Comparison of ENCODE assay signal across 9 cellular contexts in the genomic region with DNA sequence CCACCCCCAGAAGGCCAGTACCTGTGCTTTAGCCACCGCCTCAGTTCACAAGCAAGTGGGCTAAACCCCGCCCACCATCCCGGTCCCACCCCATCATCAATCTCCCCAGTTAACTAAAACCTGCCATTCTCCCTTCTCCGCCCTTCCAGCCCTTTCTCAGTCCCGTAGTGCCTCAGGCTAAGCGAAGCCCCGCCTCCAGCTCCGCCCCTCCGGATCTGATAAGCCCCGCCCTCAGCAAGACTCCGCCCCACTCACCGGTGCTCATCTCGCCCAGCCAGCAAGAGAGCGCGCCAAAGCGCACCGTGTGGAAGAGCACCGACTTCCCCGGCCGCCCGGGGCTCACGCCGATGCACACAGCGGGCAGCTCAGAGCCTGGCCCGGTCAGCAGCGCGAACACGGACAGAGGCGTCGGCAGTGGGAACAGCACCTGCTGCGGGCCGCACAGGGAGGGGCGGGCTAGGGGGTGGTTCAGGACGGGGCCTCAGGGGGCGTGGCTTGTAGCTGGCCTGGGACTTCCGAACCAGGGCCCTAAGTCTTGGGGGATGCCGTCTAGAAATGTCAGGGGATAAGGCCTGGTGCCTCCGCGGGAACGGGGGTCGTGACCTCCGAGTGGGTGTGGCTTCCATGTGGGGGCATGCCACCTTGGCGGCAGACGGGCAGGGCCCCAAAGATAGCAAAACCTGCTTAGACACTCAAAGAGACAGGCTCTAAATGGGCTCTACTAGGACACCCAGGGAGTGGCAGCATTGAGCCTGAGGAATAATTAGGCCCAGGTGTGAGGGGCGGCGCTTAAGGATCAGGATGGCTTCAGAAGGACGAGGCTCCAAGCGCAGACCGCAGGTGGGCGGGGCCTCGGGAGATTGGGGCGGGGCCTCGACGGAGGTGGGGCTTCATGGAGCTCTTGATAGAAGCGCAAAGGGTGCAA. TPM values are rescaled to one million over a fixed set of nuclear protein-coding genes. Genes with fewer than 3 reads are reported as not detected.
DNase-seq lines count a peak whose midpoint lies in the region; FAIRE-seq and TF ChIP-seq lines count a peak whose summit lies in the region.
"Had no signal": no experiment of that assay in that cellular context is flagged by ENCODE, and none has a peak within 500 bp of the region (broad histone marks: within the 10 kb centered on the region; RNA-seq: fewer than 3 reads in every experiment).

No MANE protein-coding gene starts in this region.

- H3K27ac ChIP-seq in cardiac muscle cell (peak overlapping the region; percentile 6), kidney (ENCODE audit: low read depth in 2 of 2, low read length in 2 of 2) (no peak overlapping the region)
- H3K27ac ChIP-seq: heart right ventricle had no signal

- no peaks in the 10 kb centered on the region for H3K27me3 ChIP-seq in cardiac muscle cell

- H3K4me1 ChIP-seq in cardiac muscle cell (ENCODE audit: low read depth) (no peaks in the 10 kb centered on the region), kidney (ENCODE audit: control insufficient read depth in 1 of 2, insufficient read depth in 1 of 2, low read depth in 1 of 2, low read length in 2 of 2) (no peaks in the 10 kb centered on the region)

- DNase-seq in cardiac muscle cell (ENCODE audit: low read depth in 1 of 2, low spot score in 1 of 2) (peak; percentile 16 to 90), cardiac septum (ENCODE audit: low spot score) (no peak), iPS DF 4.7 (ENCODE audit: extremely low read depth, low spot score) (peak; percentile 79), NK-92 (lab: John Stamatoyannopoulos, UW; ENCODE audit: unreplicated experiment) (no peak), kidney (no peak), putamen (ENCODE audit: low spot score) (no peak)
- peak; percentile 63 for DNase-seq in activated CD4-positive, alpha-beta T cell treated with anti-CD3 and anti-CD28 coated beads for 48 hours
- peak; percentile 44 for DNase-seq in stimulated activated CD4-positive, alpha-beta T cell treated with anti-CD3 and anti-CD28 coated beads, Interleukin-4, amount 100 ng/mL, for 1 hour
- DNase-seq: heart right ventricle had no signal

- FAIRE-seq in kidney (lab: Jason Lieb, UNC): no peak

- H3K4me3 ChIP-seq in cardiac muscle cell (peak overlapping the region; percentile 37), kidney (ENCODE audit: low read length in 2 of 2) (no peak overlapping the region)
- H3K4me3 ChIP-seq: heart right ventricle had no signal

- H3K36me3 ChIP-seq in cardiac muscle cell (no peaks in the 10 kb centered on the region), kidney (ENCODE audit: control insufficient read depth in 1 of 2, insufficient read depth in 2 of 2, low read length in 2 of 2) (no peaks in the 10 kb centered on the region)

- no peak overlapping the region for H3K9ac ChIP-seq in kidney (ENCODE audit: low read length in 2 of 2)

- TF ChIP-seq CTCF in cardiac muscle cell (IDR thresholded peaks at IDR 0.05; ENCODE audit: low read depth, low read length) (no peak), kidney (IDR thresholded peaks at IDR 0.05; ENCODE audit: borderline replicate concordance, extremely low read depth, insufficient read depth) (no peak)

- no peaks in the 10 kb centered on the region for H3K9me3 ChIP-seq in cardiac muscle cell (ENCODE audit: low read depth)
- no peaks in the 10 kb centered on the region for H3K9me3 ChIP-seq in kidney (ENCODE audit: control insufficient read depth in 1 of 2, low read length in 2 of 2)
- H3K9me3 ChIP-seq: heart right ventricle had no signal

- intact Hi-C loops in cardiac septum (cut with DNase I) (no loop called here), kidney (cut with DNase I) (no loop called here)

RNA-seq across cellular contexts. Expression of a gene that starts 21.4 kb away (rescaled TPM):
- total RNA-seq in cardiac muscle cell: 2.4 and 3.9 TPM in 2 replicates
- 4.6 and 7.7 TPM in 2 replicates for polyA plus RNA-seq in cardiac muscle cell
- 1.5 TPM for total RNA-seq in cardiac septum
- total RNA-seq in kidney: 17.7 TPM
- polyA plus RNA-seq in kidney (ENCODE audit: insufficient read depth, low read depth, low replicate concordance): 3.9 TPM

RNA-seq across cellular contexts. Expression of a gene that starts 22.7 kb away (rescaled TPM):
- total RNA-seq in cardiac muscle cell: 504 and 711 TPM in 2 replicates
- polyA plus RNA-seq in cardiac muscle cell: 258 and 455 TPM in 2 replicates
- total RNA-seq in cardiac septum: 483 TPM
- 259 TPM for total RNA-seq in kidney
- 723 TPM for polyA plus RNA-seq in kidney (ENCODE audit: insufficient read depth, low read depth, low replicate concordance)

RNA-seq across cellular contexts. Expression of a gene that starts 51.1 kb away (rescaled TPM):
- total RNA-seq in cardiac muscle cell (391 and 465 TPM in 2 replicates), cardiac septum (190 TPM), kidney (606 TPM)
- polyA plus RNA-seq in cardiac muscle cell (70.2 and 77.4 TPM in 2 replicates), kidney (ENCODE audit: insufficient read depth, low read depth, low replicate concordance) (231 TPM)

Comparison
In these comparisons a context has a peak if more than half of its experiments do, and no peak if none do; other contexts are left out.
1. DNase-seq: peak in cardiac muscle cell (2 of 2), activated CD4-positive, alpha-beta T cell treated with anti-CD3 and anti-CD28 coated beads for 48 hours (single experiment), iPS DF 4.7 (single experiment) and stimulated activated CD4-positive, alpha-beta T cell treated with anti-CD3 and anti-CD28 coated beads, Interleukin-4, amount 100 ng/mL, for 1 hour (single experiment); none in cardiac septum (single experiment), NK-92 (single experiment), kidney (single experiment) and putamen (single experiment).